In genomic region chr7:156156734-156157408, GRCh38 we compare ENCODE assay signal across 8 cellular contexts.
A peak's percentile ranks its signal among the peaks of the same experiment; 100 is the strongest.
DNase-seq lines count a peak whose midpoint lies in the region; ATAC-seq, FAIRE-seq and TF ChIP-seq lines count a peak whose summit lies in the region.

No MANE protein-coding gene starts in this region.

- intact Hi-C loops in PC-9 (cut with micrococcal nuclease; ENCODE audit: unreplicated experiment) (loop anchor here (2.0 kb wide), 1 partner anchor 342 kb away; no protein-coding TSS in a partner anchor), ascending aorta (cut with DNase I) (no loop called here)

- H3K36me3 ChIP-seq in PC-9 (ENCODE audit: low read depth) (no peaks in the 10 kb centered on the region), ascending aorta (no peaks in the 10 kb centered on the region)

- POLR2A ChIA-PET in PC-9 (lab: Charles Lee; ENCODE audit: unreplicated experiment) = no interaction called here

- H3K4me3 ChIP-seq in PC-9 (no peak overlapping the region), ascending aorta (no peak overlapping the region)

- DNase-seq in activated CD8-positive, alpha-beta memory T cell treated with anti-CD3 and anti-CD28 coated beads for 24 hours = peak; percentile 49
- DNase-seq in activated CD8-positive, alpha-beta memory T cell treated with anti-CD3 and anti-CD28 coated beads, Interleukin-2, amount 50 U/mL, for 48 hours = no peak
- DNase-seq in PC-9 = peak in 1 of 2 experiments; percentile 17
- DNase-seq in islet precursor cell = peak; percentile 79
- peak; percentile 32 for DNase-seq in urothelium cell line (ENCODE audit: low spot score)
- DNase-seq in ascending aorta (ENCODE audit: low spot score in 2 of 2) = no peak
- DNase-seq in OCI-M2 (lab: John Stamatoyannopoulos, UW; ENCODE audit: unreplicated experiment) = no peak

- peak; percentile 83 for TF ChIP-seq CTCF in PC-9 (conservative IDR thresholded peaks at IDR 0.05)
- no peak for TF ChIP-seq CTCF in ascending aorta (IDR thresholded peaks at IDR 0.05)

- CTCF ChIA-PET in PC-9 (lab: Charles Lee) = no interaction called here

- H3K79me2 ChIP-seq in PC-9 (ENCODE audit: low read depth) = no peaks in the 10 kb centered on the region

- H3K27ac ChIP-seq in PC-9 (no peak overlapping the region), ascending aorta (no peak overlapping the region)

- BruUV-seq in PC-9 (replicated peaks; lab: Mats Ljungman, UMichigan) = no TSS peak

- peaks cover 10% of the 10 kb centered on the region for H3K27me3 ChIP-seq in PC-9 (ENCODE audit: insufficient read depth, low read depth)
- H3K27me3 ChIP-seq in ascending aorta = no peaks in the 10 kb centered on the region

- no peak for FAIRE-seq in urothelium cell line (lab: Jason Lieb, UNC)

- H3K4me1 ChIP-seq in PC-9 (replicated peaks; ENCODE audit: insufficient read depth) (0 out of 2 replicates have a peak, but pooled peaks cover 4% of the 10 kb centered on the region), ascending aorta (no peaks in the 10 kb centered on the region)

- H4K20me1 ChIP-seq in PC-9 (ENCODE audit: insufficient read depth) = no peaks in the 10 kb centered on the region

- H2AFZ ChIP-seq in PC-9 = no peak overlapping the region

- no peaks in the 10 kb centered on the region for H3F3A ChIP-seq in PC-9 (ENCODE audit: insufficient read depth, low read depth)

- no peak for ATAC-seq in HG03280 (IDR thresholded peaks at IDR 0.05; ENCODE audit: unreplicated experiment)

- no peaks in the 10 kb centered on the region for H3K9me2 ChIP-seq in PC-9 (ENCODE audit: insufficient read depth)

- H3K9me3 ChIP-seq in PC-9 (ENCODE audit: insufficient read depth, low read depth) (no peaks in the 10 kb centered on the region), ascending aorta (no peaks in the 10 kb centered on the region)

- H3K4me2 ChIP-seq in PC-9 = no peak overlapping the region

Comparison
In these comparisons a context has a peak if more than half of its experiments do, and no peak if none do; other contexts are left out.
1. DNase-seq: peak in activated CD8-positive, alpha-beta memory T cell treated with anti-CD3 and anti-CD28 coated beads for 24 hours (single experiment), islet precursor cell (single experiment) and urothelium cell line (single experiment); none in activated CD8-positive, alpha-beta memory T cell treated with anti-CD3 and anti-CD28 coated beads, Interleukin-2, amount 50 U/mL, for 48 hours (single experiment), ascending aorta (0 of 2) and OCI-M2 (single experiment).